ENCODE assay signal across 3 cellular contexts in genomic region chr1:29022615-29023014, GRCh38.
"Had no signal": no experiment of that assay in that cellular context is flagged by ENCODE, and none has a peak within 500 bp of the region (broad histone marks: within the 10 kb centered on the region; RNA-seq: fewer than 3 reads in every experiment).

No MANE protein-coding gene starts in this region.

- H3K4me3 ChIP-seq: GM12878 had no signal

- ATAC-seq: GM12878 had no signal

- DNase-seq: GDM1, GF-D8 had no signal
